In the genomic region with DNA sequence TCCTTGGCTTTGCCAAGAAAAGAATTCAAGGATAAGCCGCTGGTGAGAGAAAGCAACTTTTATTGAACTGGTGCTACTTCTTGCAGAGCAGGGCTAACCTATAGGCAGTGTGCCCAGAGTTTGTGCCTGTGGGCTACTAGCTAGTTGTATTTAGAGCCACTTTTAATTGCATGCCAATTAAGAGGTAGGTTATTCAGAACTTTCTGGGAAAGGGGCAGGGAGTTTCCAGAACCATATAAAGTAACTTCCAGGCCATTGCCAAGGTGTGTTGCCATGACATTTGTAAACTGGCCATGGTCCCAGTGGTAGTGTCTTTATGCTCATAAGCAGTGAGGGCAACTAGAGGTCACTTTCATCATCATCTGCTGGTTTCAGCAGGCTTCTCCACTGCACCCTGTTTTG, we compare ENCODE assay signal across 7 cellular contexts. TPM values are rescaled to one million over a fixed set of nuclear protein-coding genes. Genes with fewer than 3 reads are reported as not detected.
"Had no signal": no experiment of that assay in that cellular context is flagged by ENCODE, and none has a peak within 500 bp of the region (broad histone marks: within the 10 kb centered on the region; RNA-seq: fewer than 3 reads in every experiment).

No MANE protein-coding gene starts in this region.

RNA-seq across cellular contexts. Expression of gene PPIAL4G, which starts 50.2 kb away (rescaled TPM):
- total RNA-seq: esophagus muscularis mucosa, gastroesophageal sphincter, lung microvascular endothelial cell, neural crest cell, sciatic nerve, tibial nerve, vagina had no signal
